14 cellular contexts compared by ENCODE assay signal in genomic region chr5:142654578-142655042, GRCh38. TPM values are rescaled to one million over a fixed set of nuclear protein-coding genes. Genes with fewer than 3 reads are reported as not detected.
DNase-seq lines count a peak whose midpoint lies in the region; TF ChIP-seq lines count a peak whose summit lies in the region.
"Had no signal": no experiment of that assay in that cellular context is flagged by ENCODE, and none has a peak within 500 bp of the region (broad histone marks: within the 10 kb centered on the region; RNA-seq: fewer than 3 reads in every experiment).

No MANE protein-coding gene starts in this region.

- in situ Hi-C loops in ACHN (cut with HindIII; ENCODE audit: low pct_ligation_motif_present, low pct_unique_long_range_greater_than_20kb, low sequenced_read_pairs): no loop called here

- H3K27ac Mint-ChIP-seq in nephron: peak overlapping the region; percentile 42 to 76 (median 62)
- H3K27ac Mint-ChIP-seq: activated naive CD8-positive, alpha-beta T cell; immature natural killer cell had no signal

- no peak overlapping the region for H3K4me3 Mint-ChIP-seq in nephron
- H3K4me3 Mint-ChIP-seq: activated naive CD8-positive, alpha-beta T cell; immature natural killer cell had no signal

- H3K27me3 Mint-ChIP-seq in nephron (ENCODE audit: low read depth): peaks cover 4% of the 10 kb centered on the region

- no peaks in the 10 kb centered on the region for H3K27me3 ChIP-seq in BJ (ENCODE audit: control insufficient read depth, insufficient read depth, low read length)
- H3K27me3 ChIP-seq: MG63 had no signal

- no peaks in the 10 kb centered on the region for H3K9me3 Mint-ChIP-seq in nephron
- H3K9me3 Mint-ChIP-seq: immature natural killer cell had no signal

- POLR2A ChIA-PET in BJ (lab: Charles Lee): interaction anchor here (1.5 kb wide), 1 partner anchor 10 kb away, joined by 9 read pairs; no protein-coding TSS in a partner anchor

- CTCF ChIA-PET in BJ (lab: Yijun Ruan, JAX): interaction anchor here (1.0 to 12.6 kb wide), 18 partner anchors 10 to 321 kb away, joined by 3 to 385 read pairs (median 8); no protein-coding TSS in a partner anchor

- DNase-seq in BJ (ENCODE audit: low read depth) (no peak), SK-N-DZ (ENCODE audit: low spot score) (peak; percentile 4), epithelial cell of esophagus (ENCODE audit: low read depth) (no peak), NCI-H1092 treated with DMSO at 0.1 percent for 48 hours (lab: John Stamatoyannopoulos, UW) (no peak), DMS153 treated with DMSO at 0.1 percent for 48 hours (lab: John Stamatoyannopoulos, UW; ENCODE audit: unreplicated experiment) (no peak), ACHN (no peak), GM19240 (ENCODE audit: insufficient read length, low spot score) (no peak)
- DNase-seq: activated CD4-positive, alpha-beta T cell treated with anti-CD3 and anti-CD28 coated beads for 1 hour; cortex of kidney; immature natural killer cell; MG63; NCI-H2171 had no signal

- no peaks in the 10 kb centered on the region for H3K36me3 ChIP-seq in BJ (ENCODE audit: control insufficient read depth, insufficient read depth, low read length)
- H3K36me3 ChIP-seq: MG63 had no signal

- no peak overlapping the region for H3K4me3 ChIP-seq in BJ (ENCODE audit: low read depth, low read length)
- no peak overlapping the region for H3K4me3 ChIP-seq in epithelial cell of esophagus (ENCODE audit: low read length)
- H3K4me3 ChIP-seq: MG63 had no signal

- peaks cover 27% of the 10 kb centered on the region for H3K4me1 Mint-ChIP-seq in nephron
- H3K4me1 Mint-ChIP-seq: immature natural killer cell had no signal

- peak; percentile 19; the same call in 1 of the 2 replicates for TF ChIP-seq CTCF in BJ (IDR thresholded peaks at IDR 0.05; ENCODE audit: insufficient read depth, low read depth, low read length)
- peak; percentile 33 for TF ChIP-seq CTCF in epithelial cell of esophagus (IDR thresholded peaks at IDR 0.05; ENCODE audit: insufficient read depth, low read depth, low read length, missing control alignments)
- no peak for TF ChIP-seq CTCF in nephron (IDR thresholded peaks at IDR 0.05; ENCODE audit: unreplicated experiment in 3 of 3)

- H3K36me3 Mint-ChIP-seq in nephron (ENCODE audit: low read depth): no peaks in the 10 kb centered on the region
- H3K36me3 Mint-ChIP-seq: activated naive CD8-positive, alpha-beta T cell; immature natural killer cell had no signal

RNA-seq across cellular contexts. Expression of gene FGF1, which starts 31.3 kb away (rescaled TPM):
- polyA plus RNA-seq in BJ (2011; rRNA removed): 14.8 and 19.2 TPM in 2 replicates
- 6.6 and 6.7 TPM in 2 replicates for polyA minus RNA-seq in BJ (2011; rRNA and poly(A)+ RNA removed)
- polyA plus RNA-seq in SK-N-DZ (2014; cell fraction: cytosol; rRNA removed): not detected in 2 replicates
- polyA plus RNA-seq in SK-N-DZ (2014; cell fraction: nucleus; rRNA removed): not detected in 2 replicates
- polyA plus RNA-seq: immature natural killer cell had no signal

Comparison
In these comparisons a context has a peak if more than half of its experiments do, and no peak if none do; other contexts are left out.
1. CTCF ChIP-seq: peak in BJ (single experiment) and epithelial cell of esophagus (single experiment); none in nephron (0 of 3).